In the genomic region with DNA sequence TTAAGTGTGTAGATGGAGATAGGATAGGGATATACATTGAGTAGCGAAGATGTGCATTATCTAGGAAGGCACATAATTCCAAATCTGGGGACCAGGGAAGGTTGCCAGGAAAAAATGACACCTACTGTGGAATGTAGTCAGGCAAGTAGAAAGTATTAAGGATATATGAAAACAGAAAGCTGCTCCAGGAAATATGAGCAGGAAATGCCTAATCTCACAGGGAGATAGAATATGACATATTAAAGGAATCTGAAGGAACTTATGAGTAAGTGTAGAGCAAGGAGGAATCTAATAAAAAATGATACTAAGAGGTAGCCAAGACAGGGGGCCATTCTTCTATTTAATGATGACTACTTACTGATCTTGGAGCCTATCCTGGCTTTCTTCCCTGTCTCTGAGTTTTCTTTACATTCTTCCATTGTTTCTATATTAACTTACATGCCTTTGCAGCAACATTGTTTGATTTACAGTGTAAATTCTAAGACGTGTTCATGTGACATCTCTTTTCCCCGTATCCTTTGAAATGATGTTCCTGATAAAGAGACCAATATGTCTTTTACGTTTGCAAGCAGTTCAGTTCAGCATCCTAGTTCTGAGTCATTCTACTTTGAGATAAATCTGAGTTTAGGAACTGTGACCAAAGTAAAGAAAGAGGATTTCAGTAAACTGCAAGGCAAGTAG, we compare ENCODE assay signal across 1 cellular context.
A peak's percentile ranks its signal among the peaks of the same experiment; 100 is the strongest.
TF ChIP-seq lines count a peak whose summit lies in the region.

No MANE protein-coding gene starts in this region.

TF ChIP-seq in endothelial cell of umbilical vein, 7 proteins besides CTCF, POLR2A, EP300 and RAD21:
- no peak for TF ChIP-seq EZH2 (IDR thresholded peaks at IDR 0.05; ENCODE audit: borderline replicate concordance, low read depth, low read length, severe bottlenecking)
- peak; percentile 67 for TF ChIP-seq GATA2 (IDR thresholded peaks at IDR 0.05; ENCODE audit: insufficient read depth, insufficient read length, low read depth, low read length)
- TF ChIP-seq JUN (IDR thresholded peaks at IDR 0.05; ENCODE audit: borderline replicate concordance, insufficient read depth, insufficient read length, low read depth): no peak
- peak; percentile 37 for TF ChIP-seq FOS (IDR thresholded peaks at IDR 0.05; ENCODE audit: borderline replicate concordance, insufficient read depth, low read length)
- no peak for TF ChIP-seq MYC (IDR thresholded peaks at IDR 0.05; ENCODE audit: low read depth, low read length)
- TF ChIP-seq, protein P1, sequence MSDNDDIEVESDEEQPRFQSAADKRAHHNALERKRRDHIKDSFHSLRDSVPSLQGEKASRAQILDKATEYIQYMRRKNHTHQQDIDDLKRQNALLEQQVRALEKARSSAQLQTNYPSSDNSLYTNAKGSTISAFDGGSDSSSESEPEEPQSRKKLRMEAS (IDR thresholded peaks at IDR 0.05; ENCODE audit: insufficient read depth, insufficient read length): no peak
- TF ChIP-seq POLR2AphosphoS5 (IDR thresholded peaks at IDR 0.05; ENCODE audit: insufficient read depth, low read depth, low read length): no peak
TF ChIP-seq in endothelial cell of umbilical vein: peak in this region for 2.
